In genomic region chr12:9761407-9761736, GRCh38 we compare ENCODE assay signal across 12 cellular contexts. TPM values are rescaled to one million over a fixed set of nuclear protein-coding genes. Genes with fewer than 3 reads are reported as not detected.
DNase-seq lines count a peak whose midpoint lies in the region; ATAC-seq and TF ChIP-seq lines count a peak whose summit lies in the region.
"Had no signal": no experiment of that assay in that cellular context is flagged by ENCODE, and none has a peak within 500 bp of the region (broad histone marks: within the 10 kb centered on the region; RNA-seq: fewer than 3 reads in every experiment).

No MANE protein-coding gene starts in this region.

- H3K4me3 Mint-ChIP-seq in activated T-cell treated with anti-CD3 and anti-CD28 coated beads, Interleukin-2, amount 50 U/mL, for 24 hours, result peak overlapping the region; percentile 98
- peak overlapping the region; percentile 97 for H3K4me3 Mint-ChIP-seq in T-helper 2 cell treated with Interferon-gamma antibody and Interleukin-4, amounts not matched to agents 5 μg/mL and 100 μg/mL, for 36 hours

- peaks cover 53% of the 10 kb centered on the region for H3K4me1 Mint-ChIP-seq in activated T-cell treated with anti-CD3 and anti-CD28 coated beads, Interleukin-2, amount 50 U/mL, for 24 hours (ENCODE audit: low read depth)
- peaks cover 47% of the 10 kb centered on the region for H3K4me1 Mint-ChIP-seq in T-helper 2 cell treated with Interferon-gamma antibody and Interleukin-4, amounts not matched to agents 5 μg/mL and 100 μg/mL, for 36 hours (ENCODE audit: low read depth)

- H3K4me1 ChIP-seq in esophagus squamous epithelium, result no peaks in the 10 kb centered on the region
- no peaks in the 10 kb centered on the region for H3K4me1 ChIP-seq in suprapubic skin

- no peak for TF ChIP-seq EP300 in suprapubic skin (IDR thresholded peaks at IDR 0.05)

- intact Hi-C loops in esophagus squamous epithelium (cut with DNase I), result no loop called here

- H3K27ac Mint-ChIP-seq in activated T-cell treated with anti-CD3 and anti-CD28 coated beads, Interleukin-2, amount 50 U/mL, for 24 hours, result peak overlapping the region; percentile 99
- H3K27ac Mint-ChIP-seq in T-helper 2 cell treated with Interferon-gamma antibody and Interleukin-4, amounts not matched to agents 5 μg/mL and 100 μg/mL, for 36 hours, result peak overlapping the region; percentile 97

- ATAC-seq in HG02763 (IDR thresholded peaks at IDR 0.05; ENCODE audit: unreplicated experiment) (no peak), GM19395 (IDR thresholded peaks at IDR 0.05; ENCODE audit: unreplicated experiment) (no peak), HG02938 (IDR thresholded peaks at IDR 0.05; ENCODE audit: unreplicated experiment) (no peak)
- ATAC-seq: Right ventricle myocardium inferior had no signal

- H3K4me3 ChIP-seq in esophagus squamous epithelium, result peak overlapping the region in 3 of 4 donors; percentile 12 to 50 (median 27)
- no peak overlapping the region for H3K4me3 ChIP-seq in suprapubic skin
- H3K4me3 ChIP-seq: cardiac muscle cell had no signal

- H3K27ac ChIP-seq in esophagus squamous epithelium (peak overlapping the region in 3 of 4 donors; percentile 38 to 72 (median 63)), suprapubic skin (peak overlapping the region; percentile 22)
- H3K27ac ChIP-seq: cardiac muscle cell had no signal

- H3K9me3 ChIP-seq in esophagus squamous epithelium (no peaks in the 10 kb centered on the region), suprapubic skin (no peaks in the 10 kb centered on the region)

- TF ChIP-seq POLR2A in esophagus squamous epithelium (IDR thresholded peaks at IDR 0.05), result peak in 1 of 4 donors; percentile 28
- no peak for TF ChIP-seq POLR2A in suprapubic skin (IDR thresholded peaks at IDR 0.05)

- 29 to 55% methylated on average over 3 of the region's 3 CpGs for WGBS in esophagus squamous epithelium, 2 donors
- WGBS in suprapubic skin, result 48% methylated on average over 3 of the region's 3 CpGs

- H3K36me3 ChIP-seq in esophagus squamous epithelium (no peaks in the 10 kb centered on the region), suprapubic skin (no peaks in the 10 kb centered on the region)
- H3K36me3 ChIP-seq: cardiac muscle cell had no signal

- H3K27me3 ChIP-seq in esophagus squamous epithelium, result no peaks in the 10 kb centered on the region
- H3K27me3 ChIP-seq in suprapubic skin, result no peaks in the 10 kb centered on the region
- H3K27me3 ChIP-seq: cardiac muscle cell had no signal

- H3K9me3 Mint-ChIP-seq in activated T-cell treated with anti-CD3 and anti-CD28 coated beads, Interleukin-2, amount 50 U/mL, for 24 hours, result peaks cover 7% of the 10 kb centered on the region
- no peaks in the 10 kb centered on the region for H3K9me3 Mint-ChIP-seq in T-helper 2 cell treated with Interferon-gamma antibody and Interleukin-4, amounts not matched to agents 5 μg/mL and 100 μg/mL, for 36 hours

- H3K27me3 Mint-ChIP-seq in activated T-cell treated with anti-CD3 and anti-CD28 coated beads, Interleukin-2, amount 50 U/mL, for 24 hours, result no peaks in the 10 kb centered on the region
- H3K27me3 Mint-ChIP-seq in T-helper 2 cell treated with Interferon-gamma antibody and Interleukin-4, amounts not matched to agents 5 μg/mL and 100 μg/mL, for 36 hours (ENCODE audit: low read depth), result no peaks in the 10 kb centered on the region

- H3K36me3 Mint-ChIP-seq in activated T-cell treated with anti-CD3 and anti-CD28 coated beads, Interleukin-2, amount 50 U/mL, for 24 hours (ENCODE audit: low read depth), result peaks cover 48% of the 10 kb centered on the region
- H3K36me3 Mint-ChIP-seq in T-helper 2 cell treated with Interferon-gamma antibody and Interleukin-4, amounts not matched to agents 5 μg/mL and 100 μg/mL, for 36 hours (ENCODE audit: low read depth), result peaks cover 38% of the 10 kb centered on the region

- DNase-seq in activated T-cell treated with anti-CD3 and anti-CD28 coated beads, Interleukin-2, amount 50 U/mL, for 24 hours, result no peak
- DNase-seq in activated T-cell treated with anti-CD3 and anti-CD28 coated beads, Interleukin-2, amount 50 U/mL, for 48 hours, result no peak
- no peak for DNase-seq in T-helper 2 cell treated with Interferon-gamma antibody and Interleukin-4, amounts not matched to agents 5 μg/mL and 100 μg/mL, for 36 hours (ENCODE audit: low spot score)
- no peak for DNase-seq in esophagus squamous epithelium (lab: John Stamatoyannopoulos, UW)
- no peak for DNase-seq in suprapubic skin (ENCODE audit: low spot score in 2 of 2)
- DNase-seq: NCI-H2081 treated with DMSO at 0.1 percent for 48 hours had no signal

- no peak for TF ChIP-seq CTCF in esophagus squamous epithelium (IDR thresholded peaks at IDR 0.05)
- TF ChIP-seq CTCF in suprapubic skin (IDR thresholded peaks at IDR 0.05), result no peak

RNA-seq across cellular contexts. Expression of gene CD69, which starts 0.7 kb away (rescaled TPM):
- 1 to 10 TPM in 3 of 4 donors, under 1 TPM in 1; 0.99 to 6.7 (median 2.7) TPM for total RNA-seq in esophagus squamous epithelium
- total RNA-seq in suprapubic skin, result 1 to 10 TPM in 3 of 4 donors, under 1 TPM in 1; 0.93 to 2.7 (median 1.7) TPM
- total RNA-seq: cardiac muscle cell had no signal

RNA-seq across cellular contexts. Expression of gene CLECL1, which starts 28.5 kb away (rescaled TPM):
- 1 to 10 TPM in 1 of 4 donors, not detected in 3; 1.1 TPM for total RNA-seq in esophagus squamous epithelium
- total RNA-seq in suprapubic skin, result not detected
- total RNA-seq: cardiac muscle cell, lung microvascular endothelial cell had no signal
